ENCODE assay signal across 25 cellular contexts in genomic region chr18:24386680-24387079, GRCh38.
"Had no signal": no experiment of that assay in that cellular context is flagged by ENCODE, and none has a peak within 500 bp of the region (broad histone marks: within the 10 kb centered on the region; RNA-seq: fewer than 3 reads in every experiment).

No MANE protein-coding gene starts in this region.

- H3K27ac Mint-ChIP-seq: activated CD4-positive, alpha-beta memory T cell treated with anti-CD3 and anti-CD28 coated beads, Interleukin-2, amount 10 ng/mL, durations not matched to agents 7 days and 5 days; activated CD4-positive, alpha-beta T cell treated with anti-CD3 and anti-CD28 coated beads, Interleukin-2, amount 10 ng/mL, durations not matched to agents 7 days and 5 days; activated naive CD4-positive, alpha-beta T cell treated with anti-CD3 and anti-CD28 coated beads for 36 hours; activated naive CD8-positive, alpha-beta T cell treated with anti-CD3 and anti-CD28 coated beads for 36 hours; natural killer cell treated with Interleukin-12 subunit alpha and Interleukin-12 subunit beta and Interleukin-15 and Interleukin-18, amount 100 ng/mL, for 72 hours; T-helper 2 cell treated with Interferon-gamma antibody and Interleukin-4, amounts not matched to agents 5 μg/mL and 100 μg/mL, for 36 hours had no signal

- H3K4me1 ChIP-seq: adrenal gland, body of pancreas, colonic mucosa, lower lobe of right lung, suprapubic skin, tibial artery, upper lobe of right lung had no signal

- H3K36me3 ChIP-seq: adrenal gland, colonic mucosa, lower lobe of right lung, suprapubic skin, tibial artery, upper lobe of right lung, WERI-Rb-1 had no signal

- H3K27ac ChIP-seq: adrenal gland, body of pancreas, colonic mucosa, epithelial cell of prostate, lower lobe of right lung, suprapubic skin, tibial artery, upper lobe of right lung, WERI-Rb-1 had no signal

- H3K27me3 Mint-ChIP-seq: activated CD4-positive, alpha-beta T cell treated with anti-CD3 and anti-CD28 coated beads, Interleukin-2, amount 10 ng/mL, durations not matched to agents 7 days and 5 days; activated naive CD8-positive, alpha-beta T cell treated with anti-CD3 and anti-CD28 coated beads for 36 hours had no signal

- DNase-seq: activated CD4-positive, alpha-beta memory T cell treated with anti-CD3 and anti-CD28 coated beads, Interleukin-2, amount 10 ng/mL, durations not matched to agents 7 days and 5 days; activated CD4-positive, alpha-beta T cell treated with anti-CD3 and anti-CD28 coated beads, Interleukin-2, amount 10 ng/mL, durations not matched to agents 7 days and 5 days; activated CD4-positive, CD25-positive, alpha-beta regulatory T cell treated with anti-CD3 and anti-CD28 coated beads, Interleukin-2, amount 50 U/mL, for 72 hours; activated effector memory CD4-positive, alpha-beta T cell treated with Interleukin-2 at 50 U/mL for 16 hours; activated naive CD4-positive, alpha-beta T cell treated with anti-CD3 and anti-CD28 coated beads for 36 hours; activated naive CD8-positive, alpha-beta T cell treated with anti-CD3 and anti-CD28 coated beads for 36 hours; adrenal gland; aorta; body of pancreas; colonic mucosa; effector CD8-positive, alpha-beta T cell; kidney glomerular epithelial cell; lower lobe of right lung; mesendoderm; posterior cingulate gyrus; right cardiac atrium; stimulated activated naive CD4-positive, alpha-beta T cell; tibial artery; upper lobe of right lung; WERI-Rb-1 had no signal

- H3K27me3 ChIP-seq: adrenal gland, body of pancreas, colonic mucosa, suprapubic skin, tibial artery, upper lobe of right lung had no signal

- H3K9me3 ChIP-seq: adrenal gland, body of pancreas, colonic mucosa, lower lobe of right lung, suprapubic skin, tibial artery, upper lobe of right lung had no signal

- H3K4me1 Mint-ChIP-seq: activated CD4-positive, alpha-beta memory T cell treated with anti-CD3 and anti-CD28 coated beads, Interleukin-2, amount 10 ng/mL, durations not matched to agents 7 days and 5 days; activated CD4-positive, alpha-beta T cell treated with anti-CD3 and anti-CD28 coated beads, Interleukin-2, amount 10 ng/mL, durations not matched to agents 7 days and 5 days; activated naive CD8-positive, alpha-beta T cell treated with anti-CD3 and anti-CD28 coated beads for 36 hours had no signal

- H3K9me3 Mint-ChIP-seq: activated CD4-positive, alpha-beta memory T cell treated with anti-CD3 and anti-CD28 coated beads, Interleukin-2, amount 10 ng/mL, durations not matched to agents 7 days and 5 days; activated CD4-positive, alpha-beta T cell treated with anti-CD3 and anti-CD28 coated beads, Interleukin-2, amount 10 ng/mL, durations not matched to agents 7 days and 5 days; activated naive CD4-positive, alpha-beta T cell treated with anti-CD3 and anti-CD28 coated beads for 36 hours; activated naive CD8-positive, alpha-beta T cell treated with anti-CD3 and anti-CD28 coated beads for 36 hours; natural killer cell treated with Interleukin-12 subunit alpha and Interleukin-12 subunit beta and Interleukin-15 and Interleukin-18, amount 100 ng/mL, for 72 hours; T-helper 2 cell treated with Interferon-gamma antibody and Interleukin-4, amounts not matched to agents 5 μg/mL and 100 μg/mL, for 36 hours had no signal

- H3K4me3 ChIP-seq: adrenal gland, body of pancreas, colonic mucosa, lower lobe of right lung, suprapubic skin, tibial artery, upper lobe of right lung had no signal

- H3K4me3 Mint-ChIP-seq: activated CD4-positive, alpha-beta memory T cell treated with anti-CD3 and anti-CD28 coated beads, Interleukin-2, amount 10 ng/mL, durations not matched to agents 7 days and 5 days; activated CD4-positive, alpha-beta T cell treated with anti-CD3 and anti-CD28 coated beads, Interleukin-2, amount 10 ng/mL, durations not matched to agents 7 days and 5 days; activated naive CD4-positive, alpha-beta T cell treated with anti-CD3 and anti-CD28 coated beads for 36 hours; activated naive CD8-positive, alpha-beta T cell treated with anti-CD3 and anti-CD28 coated beads for 36 hours; natural killer cell treated with Interleukin-12 subunit alpha and Interleukin-12 subunit beta and Interleukin-15 and Interleukin-18, amount 100 ng/mL, for 72 hours; T-helper 2 cell treated with Interferon-gamma antibody and Interleukin-4, amounts not matched to agents 5 μg/mL and 100 μg/mL, for 36 hours had no signal

- H3K36me3 Mint-ChIP-seq: activated naive CD8-positive, alpha-beta T cell treated with anti-CD3 and anti-CD28 coated beads for 36 hours; natural killer cell treated with Interleukin-12 subunit alpha and Interleukin-12 subunit beta and Interleukin-15 and Interleukin-18, amount 100 ng/mL, for 72 hours had no signal

- ATAC-seq: body of pancreas; left lobe of liver; lower lobe of right lung; natural killer cell treated with Interleukin-12 subunit alpha and Interleukin-12 subunit beta and Interleukin-15 and Interleukin-18, amount 100 ng/mL, for 72 hours; right cardiac atrium; upper lobe of right lung had no signal
